Comparison of ENCODE assay signal across 8 cellular contexts in the genomic region with DNA sequence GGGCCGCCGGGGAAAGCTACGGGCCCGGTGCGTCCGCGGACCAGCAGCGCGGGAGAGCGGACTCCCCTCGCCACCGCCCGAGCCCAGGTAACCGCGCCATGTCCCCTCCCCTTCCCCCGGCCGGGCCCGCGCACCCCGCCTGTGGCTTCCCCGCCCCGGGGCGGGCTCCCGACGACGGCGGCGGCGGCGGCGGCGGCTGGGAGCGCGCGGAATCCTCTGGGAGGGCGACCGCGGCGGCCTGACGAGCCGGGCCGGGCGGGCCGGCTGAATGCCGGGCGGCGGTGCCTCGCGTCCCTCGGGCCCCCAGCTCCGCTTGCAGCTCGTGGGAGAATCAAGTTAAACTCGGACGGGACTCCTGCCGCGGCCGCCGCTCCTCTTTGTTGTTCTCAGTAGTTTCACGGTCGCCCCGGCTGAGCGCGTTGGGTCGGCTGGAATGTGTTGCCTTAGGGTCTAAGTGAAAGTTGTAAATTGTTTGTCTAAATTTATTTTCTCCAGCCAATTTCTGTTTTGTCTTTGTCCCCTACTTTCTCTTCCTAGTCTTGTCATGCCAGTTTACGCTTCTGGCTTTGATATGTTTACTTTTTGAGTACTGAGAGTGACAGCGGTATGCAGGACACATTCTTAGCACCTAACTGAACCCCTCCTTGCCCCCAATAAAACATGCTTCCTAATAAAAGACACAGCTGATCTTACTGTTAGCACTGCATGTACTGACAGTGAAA. TPM values are rescaled to one million over a fixed set of nuclear protein-coding genes. Genes with fewer than 3 reads are reported as not detected.
DNase-seq lines count a peak whose midpoint lies in the region; ATAC-seq, FAIRE-seq and TF ChIP-seq lines count a peak whose summit lies in the region.

No MANE protein-coding gene starts in this region.

- ATAC-seq in GM21447 (IDR thresholded peaks at IDR 0.05; ENCODE audit: unreplicated experiment) (peak; percentile 53), SK-N-SH treated with all-trans-retinoic acid at 6 μM for 48 hours (peak; percentile 66), right cardiac atrium (peak; percentile 81 to 84)

- intact Hi-C loops in right cardiac atrium (cut with DNase I) = loop anchor here in 1 of 4 donors (10.0 kb wide), 1 partner anchor 206 kb away; a partner anchor contains a TSS

- FAIRE-seq in urothelium cell line (lab: Jason Lieb, UNC) = no peak

- no peaks in the 10 kb centered on the region for H3K27me3 ChIP-seq in right cardiac atrium (ENCODE audit: control insufficient read depth, insufficient read depth)

- DNase-seq in DMS53 treated with DMSO at 0.1 percent for 48 hours (lab: John Stamatoyannopoulos, UW; ENCODE audit: unreplicated experiment) = peak; percentile 61
- peak; percentile 36 for DNase-seq in HuH-7.5 (ENCODE audit: low spot score)
- peak; percentile 36 for DNase-seq in amniotic epithelial cell (ENCODE audit: low read depth)
- DNase-seq in right cardiac atrium = peak; percentile 71 to 90 (median 90)
- peak; percentile 72 for DNase-seq in putamen (ENCODE audit: low spot score)
- DNase-seq in urothelium cell line (ENCODE audit: low spot score) = peak; percentile 72

- under 1% methylated on average over 66 of the region's 66 CpGs for WGBS in right cardiac atrium

- H3K4me1 ChIP-seq in right cardiac atrium (ENCODE audit: control insufficient read depth, insufficient read depth, low read length) = peaks cover 8% of the 10 kb centered on the region

- no peaks in the 10 kb centered on the region for H3K9me3 ChIP-seq in right cardiac atrium (ENCODE audit: control insufficient read depth, low read length)

- H3K4me3 ChIP-seq in right cardiac atrium (ENCODE audit: low read length) = peak overlapping the region; percentile 84

- H3K27ac ChIP-seq in right cardiac atrium (ENCODE audit: low read length) = peak overlapping the region; percentile 99

TF ChIP-seq in SK-N-SH treated with all-trans-retinoic acid at 6 μM for 48 hours, 23 proteins besides CTCF, POLR2A, EP300 and RAD21:
- TF ChIP-seq ZNF70 (CRISPR knock-in tag; IDR thresholded peaks at IDR 0.05) = no peak
- no peak for TF ChIP-seq OSR1 (CRISPR knock-in tag; IDR thresholded peaks at IDR 0.05)
- TF ChIP-seq TCF4 (CRISPR knock-in tag; IDR thresholded peaks at IDR 0.05; ENCODE audit: borderline replicate concordance) = no peak
- no peak for TF ChIP-seq ZNF565 (CRISPR knock-in tag; conservative IDR thresholded peaks at IDR 0.05; ENCODE audit: low read depth)
- no peak for TF ChIP-seq ESRRG (CRISPR knock-in tag; IDR thresholded peaks at IDR 0.05)
- TF ChIP-seq SNAI2 (CRISPR knock-in tag; IDR thresholded peaks at IDR 0.05) = no peak
- TF ChIP-seq GLIS3 (CRISPR knock-in tag; IDR thresholded peaks at IDR 0.05) = no peak
- TF ChIP-seq PPARA (CRISPR knock-in tag; IDR thresholded peaks at IDR 0.05; ENCODE audit: borderline replicate concordance) = no peak
- TF ChIP-seq, protein P1, sequence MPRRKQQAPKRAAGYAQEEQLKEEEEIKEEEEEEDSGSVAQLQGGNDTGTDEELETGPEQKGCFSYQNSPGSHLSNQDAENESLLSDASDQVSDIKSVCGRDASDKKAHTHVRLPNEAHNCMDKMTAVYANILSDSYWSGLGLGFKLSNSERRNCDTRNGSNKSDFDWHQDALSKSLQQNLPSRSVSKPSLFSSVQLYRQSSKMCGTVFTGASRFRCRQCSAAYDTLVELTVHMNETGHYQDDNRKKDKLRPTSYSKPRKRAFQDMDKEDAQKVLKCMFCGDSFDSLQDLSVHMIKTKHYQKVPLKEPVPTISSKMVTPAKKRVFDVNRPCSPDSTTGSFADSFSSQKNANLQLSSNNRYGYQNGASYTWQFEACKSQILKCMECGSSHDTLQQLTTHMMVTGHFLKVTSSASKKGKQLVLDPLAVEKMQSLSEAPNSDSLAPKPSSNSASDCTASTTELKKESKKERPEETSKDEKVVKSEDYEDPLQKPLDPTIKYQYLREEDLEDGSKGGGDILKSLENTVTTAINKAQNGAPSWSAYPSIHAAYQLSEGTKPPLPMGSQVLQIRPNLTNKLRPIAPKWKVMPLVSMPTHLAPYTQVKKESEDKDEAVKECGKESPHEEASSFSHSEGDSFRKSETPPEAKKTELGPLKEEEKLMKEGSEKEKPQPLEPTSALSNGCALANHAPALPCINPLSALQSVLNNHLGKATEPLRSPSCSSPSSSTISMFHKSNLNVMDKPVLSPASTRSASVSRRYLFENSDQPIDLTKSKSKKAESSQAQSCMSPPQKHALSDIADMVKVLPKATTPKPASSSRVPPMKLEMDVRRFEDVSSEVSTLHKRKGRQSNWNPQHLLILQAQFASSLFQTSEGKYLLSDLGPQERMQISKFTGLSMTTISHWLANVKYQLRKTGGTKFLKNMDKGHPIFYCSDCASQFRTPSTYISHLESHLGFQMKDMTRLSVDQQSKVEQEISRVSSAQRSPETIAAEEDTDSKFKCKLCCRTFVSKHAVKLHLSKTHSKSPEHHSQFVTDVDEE (CRISPR knock-in tag; IDR thresholded peaks at IDR 0.05) = no peak
- TF ChIP-seq ZFP3 (CRISPR knock-in tag; IDR thresholded peaks at IDR 0.05) = no peak
- TF ChIP-seq, protein P2, sequence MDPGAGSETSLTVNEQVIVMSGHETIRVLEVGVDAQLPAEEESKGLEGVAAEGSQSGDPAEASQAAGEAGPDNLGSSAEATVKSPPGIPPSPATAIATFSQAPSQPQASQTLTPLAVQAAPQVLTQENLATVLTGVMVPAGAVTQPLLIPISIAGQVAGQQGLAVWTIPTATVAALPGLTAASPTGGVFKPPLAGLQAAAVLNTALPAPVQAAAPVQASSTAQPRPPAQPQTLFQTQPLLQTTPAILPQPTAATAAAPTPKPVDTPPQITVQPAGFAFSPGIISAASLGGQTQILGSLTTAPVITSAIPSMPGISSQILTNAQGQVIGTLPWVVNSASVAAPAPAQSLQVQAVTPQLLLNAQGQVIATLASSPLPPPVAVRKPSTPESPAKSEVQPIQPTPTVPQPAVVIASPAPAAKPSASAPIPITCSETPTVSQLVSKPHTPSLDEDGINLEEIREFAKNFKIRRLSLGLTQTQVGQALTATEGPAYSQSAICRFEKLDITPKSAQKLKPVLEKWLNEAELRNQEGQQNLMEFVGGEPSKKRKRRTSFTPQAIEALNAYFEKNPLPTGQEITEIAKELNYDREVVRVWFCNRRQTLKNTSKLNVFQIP (CRISPR knock-in tag; IDR thresholded peaks at IDR 0.05; ENCODE audit: borderline replicate concordance, low read depth) = no peak
- TF ChIP-seq, protein P3, sequence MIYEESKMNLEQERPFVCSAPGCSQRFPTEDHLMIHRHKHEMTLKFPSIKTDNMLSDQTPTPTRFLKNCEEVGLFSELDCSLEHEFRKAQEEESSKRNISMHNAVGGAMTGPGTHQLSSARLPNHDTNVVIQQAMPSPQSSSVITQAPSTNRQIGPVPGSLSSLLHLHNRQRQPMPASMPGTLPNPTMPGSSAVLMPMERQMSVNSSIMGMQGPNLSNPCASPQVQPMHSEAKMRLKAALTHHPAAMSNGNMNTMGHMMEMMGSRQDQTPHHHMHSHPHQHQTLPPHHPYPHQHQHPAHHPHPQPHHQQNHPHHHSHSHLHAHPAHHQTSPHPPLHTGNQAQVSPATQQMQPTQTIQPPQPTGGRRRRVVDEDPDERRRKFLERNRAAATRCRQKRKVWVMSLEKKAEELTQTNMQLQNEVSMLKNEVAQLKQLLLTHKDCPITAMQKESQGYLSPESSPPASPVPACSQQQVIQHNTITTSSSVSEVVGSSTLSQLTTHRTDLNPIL (CRISPR knock-in tag; IDR thresholded peaks at IDR 0.05; ENCODE audit: low read depth) = no peak
- TF ChIP-seq TOX (CRISPR knock-in tag; IDR thresholded peaks at IDR 0.05; ENCODE audit: borderline replicate concordance) = no peak
- TF ChIP-seq, protein P4, sequence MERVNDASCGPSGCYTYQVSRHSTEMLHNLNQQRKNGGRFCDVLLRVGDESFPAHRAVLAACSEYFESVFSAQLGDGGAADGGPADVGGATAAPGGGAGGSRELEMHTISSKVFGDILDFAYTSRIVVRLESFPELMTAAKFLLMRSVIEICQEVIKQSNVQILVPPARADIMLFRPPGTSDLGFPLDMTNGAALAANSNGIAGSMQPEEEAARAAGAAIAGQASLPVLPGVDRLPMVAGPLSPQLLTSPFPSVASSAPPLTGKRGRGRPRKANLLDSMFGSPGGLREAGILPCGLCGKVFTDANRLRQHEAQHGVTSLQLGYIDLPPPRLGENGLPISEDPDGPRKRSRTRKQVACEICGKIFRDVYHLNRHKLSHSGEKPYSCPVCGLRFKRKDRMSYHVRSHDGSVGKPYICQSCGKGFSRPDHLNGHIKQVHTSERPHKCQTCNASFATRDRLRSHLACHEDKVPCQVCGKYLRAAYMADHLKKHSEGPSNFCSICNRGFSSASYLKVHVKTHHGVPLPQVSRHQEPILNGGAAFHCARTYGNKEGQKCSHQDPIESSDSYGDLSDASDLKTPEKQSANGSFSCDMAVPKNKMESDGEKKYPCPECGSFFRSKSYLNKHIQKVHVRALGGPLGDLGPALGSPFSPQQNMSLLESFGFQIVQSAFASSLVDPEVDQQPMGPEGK (CRISPR knock-in tag; IDR thresholded peaks at IDR 0.05; ENCODE audit: borderline replicate concordance) = no peak
- TF ChIP-seq ZC3H10 (CRISPR knock-in tag; IDR thresholded peaks at IDR 0.05) = no peak
- TF ChIP-seq ARNTL (CRISPR knock-in tag; IDR thresholded peaks at IDR 0.05; ENCODE audit: borderline replicate concordance, low read depth) = no peak
- TF ChIP-seq ZFP30 (CRISPR knock-in tag; IDR thresholded peaks at IDR 0.05) = no peak

RNA-seq across cellular contexts. Expression of a gene that starts 0.7 kb away (rescaled TPM):
- total RNA-seq in right cardiac atrium = 10 to 100 TPM; 85.8 to 98.2 (median 92.7) TPM
- polyA plus RNA-seq in right cardiac atrium = 14.8 TPM

Comparison
In these comparisons a context has a peak if more than half of its experiments do, and no peak if none do; other contexts are left out.
1. Peak in every context shown above with its lines: DNase-seq, ATAC-seq, H3K4me3 ChIP-seq and H3K27ac ChIP-seq.
2. DNase-seq: peak in every context shown above with its lines; median percentile 90 in right cardiac atrium; 72 in putamen; 72 in urothelium cell line; 61 in DMS53 treated with DMSO at 0.1 percent for 48 hours; 36 in HuH-7.5; 36 in amniotic epithelial cell.